8 cellular contexts compared by ENCODE assay signal in genomic region chr13:60583911-60584753, GRCh38.
DNase-seq lines count a peak whose midpoint lies in the region; ATAC-seq and TF ChIP-seq lines count a peak whose summit lies in the region.

No MANE protein-coding gene starts in this region.

- no peak overlapping the region for H3K27ac Mint-ChIP-seq in activated naive CD8-positive, alpha-beta T cell treated with anti-CD3 and anti-CD28 coated beads, Interleukin-2, amount 50 U/mL, for 24 hours

- ATAC-seq in HG02759 (IDR thresholded peaks at IDR 0.05; ENCODE audit: unreplicated experiment): peak; percentile 48
- ATAC-seq in activated naive CD8-positive, alpha-beta T cell treated with anti-CD3 and anti-CD28 coated beads, Interleukin-2, amount 50 U/mL, for 24 hours: peak; percentile 54
- ATAC-seq in left colon: peak; percentile 88

- peaks cover 8% of the 10 kb centered on the region for H3K4me1 Mint-ChIP-seq in activated naive CD8-positive, alpha-beta T cell treated with anti-CD3 and anti-CD28 coated beads, Interleukin-2, amount 50 U/mL, for 24 hours

- H3K4me3 Mint-ChIP-seq in activated naive CD8-positive, alpha-beta T cell treated with anti-CD3 and anti-CD28 coated beads, Interleukin-2, amount 50 U/mL, for 24 hours: no peak overlapping the region

- H3K4me3 ChIP-seq in AG09309 (ENCODE audit: control insufficient read depth, low read depth, low read length): peak overlapping the region; percentile 2; the same call in 1 of the 2 replicates
- H3K4me3 ChIP-seq in right atrium auricular region: no peak overlapping the region

- no peaks in the 10 kb centered on the region for H3K4me1 ChIP-seq in right atrium auricular region

- H3K9me3 Mint-ChIP-seq in activated naive CD8-positive, alpha-beta T cell treated with anti-CD3 and anti-CD28 coated beads, Interleukin-2, amount 50 U/mL, for 24 hours: peaks cover 5% of the 10 kb centered on the region

- H3K27ac ChIP-seq in right atrium auricular region: no peak overlapping the region

- intact Hi-C loops in left colon (cut with DNase I, micrococcal nuclease): no loop called here

- H3K27me3 Mint-ChIP-seq in activated naive CD8-positive, alpha-beta T cell treated with anti-CD3 and anti-CD28 coated beads, Interleukin-2, amount 50 U/mL, for 24 hours: peaks cover 2% of the 10 kb centered on the region

- peak; percentile 73 for DNase-seq in AG09309 (ENCODE audit: low read depth)
- DNase-seq in activated naive CD8-positive, alpha-beta T cell treated with anti-CD3 and anti-CD28 coated beads, Interleukin-2, amount 50 U/mL, for 24 hours: no peak
- no peak for DNase-seq in left colon
- no peak for DNase-seq in NCI-H748 treated with DMSO at 0.1 percent for 48 hours (lab: John Stamatoyannopoulos, UW)
- DNase-seq in cerebellar nuclear complex (lab: John Stamatoyannopoulos, UW): no peak
- no peak for DNase-seq in cortex of kidney (lab: John Stamatoyannopoulos, UW)
- DNase-seq in right atrium auricular region (ENCODE audit: low spot score): no peak

- H3K36me3 ChIP-seq in right atrium auricular region: no peaks in the 10 kb centered on the region

- TF ChIP-seq CTCF in AG09309 (IDR thresholded peaks at IDR 0.05; ENCODE audit: control insufficient read depth, insufficient read depth, low read depth, low read length, missing control alignments): no peak
- no peak for TF ChIP-seq CTCF in right atrium auricular region (IDR thresholded peaks at IDR 0.05)

- H3K9me3 ChIP-seq in right atrium auricular region: no peaks in the 10 kb centered on the region

- H3K36me3 Mint-ChIP-seq in activated naive CD8-positive, alpha-beta T cell treated with anti-CD3 and anti-CD28 coated beads, Interleukin-2, amount 50 U/mL, for 24 hours (ENCODE audit: low read depth): no peaks in the 10 kb centered on the region

- no peaks in the 10 kb centered on the region for H3K27me3 ChIP-seq in right atrium auricular region
